In genomic region chr13:34941436-34941834, GRCh38 we compare ENCODE assay signal across 9 cellular contexts. TPM values are rescaled to one million over a fixed set of nuclear protein-coding genes. Genes with fewer than 3 reads are reported as not detected.
DNase-seq lines count a peak whose midpoint lies in the region; ATAC-seq and TF ChIP-seq lines count a peak whose summit lies in the region.
"Had no signal": no experiment of that assay in that cellular context is flagged by ENCODE, and none has a peak within 500 bp of the region (broad histone marks: within the 10 kb centered on the region; RNA-seq: fewer than 3 reads in every experiment).

No MANE protein-coding gene starts in this region.

- no peaks in the 10 kb centered on the region for H3K27me3 ChIP-seq in body of pancreas
- no peaks in the 10 kb centered on the region for H3K27me3 ChIP-seq in right lobe of liver

- peak overlapping the region; percentile 88 for H3K4me3 Mint-ChIP-seq in activated T-cell treated with anti-CD3 and anti-CD28 coated beads, Interleukin-2, amount 50 U/mL, for 24 hours
- H3K4me3 Mint-ChIP-seq in type B pancreatic cell, result peak overlapping the region; percentile 94

- WGBS in body of pancreas, 2 donors, result 1 to 4% methylated on average over 13 of the region's 13 CpGs
- WGBS in right lobe of liver (ENCODE audit: insufficient coverage, low coverage, low lambda C conversion rate, missing lambda C conversion rate), result 11% methylated on average over 11 of the region's 13 CpGs

- DNase-seq in activated T-cell treated with anti-CD3 and anti-CD28 coated beads, Interleukin-2, amount 50 U/mL, for 24 hours, result no peak
- no peak for DNase-seq in activated T-cell treated with anti-CD3 and anti-CD28 coated beads for 4 hours
- DNase-seq in body of pancreas, result no peak
- DNase-seq in right lobe of liver, result no peak
- no peak for DNase-seq in type B pancreatic cell (ENCODE audit: extremely low spot score, unreplicated experiment)
- DNase-seq in erythroblast (lab: John Stamatoyannopoulos, UW), result no peak
- no peak for DNase-seq in midbrain (lab: John Stamatoyannopoulos, UW)
- DNase-seq: Kasumi-1 had no signal

- H3K4me1 ChIP-seq in body of pancreas, result peaks cover 10% of the 10 kb centered on the region
- no peaks in the 10 kb centered on the region for H3K4me1 ChIP-seq in right lobe of liver

- no peak for TF ChIP-seq POLR2A in body of pancreas (IDR thresholded peaks at IDR 0.05)
- no peak for TF ChIP-seq POLR2A in right lobe of liver (IDR thresholded peaks at IDR 0.05)
- no peak for TF ChIP-seq POLR2A in erythroblast (IDR thresholded peaks at IDR 0.05; ENCODE audit: low read length)

- H3K27me3 Mint-ChIP-seq in activated T-cell treated with anti-CD3 and anti-CD28 coated beads, Interleukin-2, amount 50 U/mL, for 24 hours, result peaks cover 47% of the 10 kb centered on the region
- peaks cover 49% of the 10 kb centered on the region for H3K27me3 Mint-ChIP-seq in type B pancreatic cell

- H3K27ac ChIP-seq in body of pancreas (peak overlapping the region in 3 of 4 donors; percentile 82 to 90 (median 89)), right lobe of liver (no peak overlapping the region)

- no peak overlapping the region for H3K27ac Mint-ChIP-seq in activated T-cell treated with anti-CD3 and anti-CD28 coated beads, Interleukin-2, amount 50 U/mL, for 24 hours
- no peak overlapping the region for H3K27ac Mint-ChIP-seq in type B pancreatic cell

- ATAC-seq in body of pancreas (no peak), right lobe of liver (peak in 2 of 4 donors; percentile 5 to 6), GM19324 (IDR thresholded peaks at IDR 0.05; ENCODE audit: low FRiP score, unreplicated experiment) (no peak)

- no peaks in the 10 kb centered on the region for H3K9me3 Mint-ChIP-seq in activated T-cell treated with anti-CD3 and anti-CD28 coated beads, Interleukin-2, amount 50 U/mL, for 24 hours
- no peaks in the 10 kb centered on the region for H3K9me3 Mint-ChIP-seq in type B pancreatic cell

- peaks cover 2% of the 10 kb centered on the region for H3K36me3 Mint-ChIP-seq in activated T-cell treated with anti-CD3 and anti-CD28 coated beads, Interleukin-2, amount 50 U/mL, for 24 hours (ENCODE audit: low read depth)
- H3K36me3 Mint-ChIP-seq in type B pancreatic cell, result no peaks in the 10 kb centered on the region

- H3K9me3 ChIP-seq in body of pancreas (no peaks in the 10 kb centered on the region), right lobe of liver (no peaks in the 10 kb centered on the region)

- H3K4me3 ChIP-seq in body of pancreas (peak overlapping the region; percentile 86 to 99), right lobe of liver (peak overlapping the region; percentile 69 to 75 (median 69))

- peaks cover 24% of the 10 kb centered on the region for H3K4me1 Mint-ChIP-seq in activated T-cell treated with anti-CD3 and anti-CD28 coated beads, Interleukin-2, amount 50 U/mL, for 24 hours (ENCODE audit: low read depth)
- H3K4me1 Mint-ChIP-seq in type B pancreatic cell (ENCODE audit: unreplicated experiment), result peaks cover 17% of the 10 kb centered on the region

- intact Hi-C loops in body of pancreas (cut with DNase I) (no loop called here), right lobe of liver (cut with DNase I) (no loop called here)

- H3K36me3 ChIP-seq in body of pancreas (replicated peaks in 1 of 2; ENCODE audit: insufficient read depth in 1 of 2, low read depth in 2 of 2) (no peaks in the 10 kb centered on the region), right lobe of liver (no peaks in the 10 kb centered on the region)

- TF ChIP-seq CTCF in body of pancreas (IDR thresholded peaks at IDR 0.05) (no peak), right lobe of liver (IDR thresholded peaks at IDR 0.05) (no peak), type B pancreatic cell (conservative IDR thresholded peaks at IDR 0.05) (no peak)

RNA-seq across cellular contexts. Expression of gene NBEA, which starts 0.6 kb away (rescaled TPM):
- total RNA-seq in body of pancreas (10 to 100 TPM in 1 of 2 donors, 1 to 10 TPM in 1; 9.6 to 19.1 TPM), right lobe of liver (1 to 10 TPM in 2 of 6 experiments, under 1 TPM in 4; 0.62 to 1.7 (median 0.75) TPM), type B pancreatic cell (ENCODE audit: low replicate concordance) (7.2 and 20.8 TPM in 2 replicates)

Comparison
In these comparisons a context has a peak if more than half of its experiments do, and no peak if none do; other contexts are left out.
1. H3K27ac ChIP-seq: peak in body of pancreas (3 of 4); none in right lobe of liver (0 of 3).